9 cellular contexts compared by ENCODE assay signal in genomic region chr19:32691952-32692726, GRCh38. TPM values are rescaled to one million over a fixed set of nuclear protein-coding genes. Genes with fewer than 3 reads are reported as not detected.
DNase-seq lines count a peak whose midpoint lies in the region; ATAC-seq, FAIRE-seq and TF ChIP-seq lines count a peak whose summit lies in the region.
"Had no signal": no experiment of that assay in that cellular context is flagged by ENCODE, and none has a peak within 500 bp of the region (broad histone marks: within the 10 kb centered on the region; RNA-seq: fewer than 3 reads in every experiment).

No MANE protein-coding gene starts in this region.

- TF ChIP-seq CTCF in OCI-LY7 (conservative IDR thresholded peaks at IDR 0.05; ENCODE audit: low read length), result no peak
- TF ChIP-seq CTCF in neural crest cell (conservative IDR thresholded peaks at IDR 0.05), result no peak

- H3K4me3 Mint-ChIP-seq in activated naive CD4-positive, alpha-beta T cell treated with anti-CD3 and anti-CD28 coated beads, Interleukin-2, amount 10 ng/mL, durations not matched to agents 7 days and 5 days, result peak overlapping the region; percentile 94
- peak overlapping the region; percentile 88 for H3K4me3 Mint-ChIP-seq in neural crest cell

- H3K36me3 ChIP-seq in BLaER1 (peaks cover 39% of the 10 kb centered on the region), OCI-LY7 (ENCODE audit: insufficient read depth, low read length) (peaks cover 5% of the 10 kb centered on the region; the same call in 1 of the 2 replicates)

- H3K9me3 ChIP-seq in BLaER1 (peaks cover 42% of the 10 kb centered on the region), OCI-LY7 (ENCODE audit: low read length) (no peaks in the 10 kb centered on the region)

- peak overlapping the region; percentile 94 for H3K27ac ChIP-seq in BLaER1
- peak overlapping the region; percentile 32 for H3K27ac ChIP-seq in OCI-LY7 (ENCODE audit: low read depth, low read length, poor library complexity, severe bottlenecking)

- H3K4me1 ChIP-seq in BLaER1, result peaks cover 40% of the 10 kb centered on the region
- H3K4me1 ChIP-seq in OCI-LY7 (ENCODE audit: insufficient read depth, low read length, poor library complexity, severe bottlenecking), result peaks cover 23% of the 10 kb centered on the region

- FAIRE-seq in urothelium cell line (lab: Jason Lieb, UNC), result no peak

- intact Hi-C loops in OCI-LY7 (cut with micrococcal nuclease; ENCODE audit: unreplicated experiment), result no loop called here

- no peaks in the 10 kb centered on the region for H3K27me3 Mint-ChIP-seq in activated naive CD4-positive, alpha-beta T cell treated with anti-CD3 and anti-CD28 coated beads, Interleukin-2, amount 10 ng/mL, durations not matched to agents 7 days and 5 days
- H3K27me3 Mint-ChIP-seq in neural crest cell (ENCODE audit: low read depth), result no peaks in the 10 kb centered on the region

- peaks cover 13% of the 10 kb centered on the region; the same call in 1 of the 2 replicates for H3K79me2 ChIP-seq in OCI-LY7 (ENCODE audit: insufficient read depth, low read depth, low read length)

- H2AFZ ChIP-seq in OCI-LY7 (ENCODE audit: low read length), result peak overlapping the region; percentile 39; the same call in 1 of the 2 replicates

- peaks cover 5% of the 10 kb centered on the region; the same call in 1 of the 2 replicates for H3K27me3 ChIP-seq in BLaER1

- H3K36me3 Mint-ChIP-seq in activated naive CD4-positive, alpha-beta T cell treated with anti-CD3 and anti-CD28 coated beads, Interleukin-2, amount 10 ng/mL, durations not matched to agents 7 days and 5 days, result peaks cover 39% of the 10 kb centered on the region
- H3K36me3 Mint-ChIP-seq in neural crest cell (ENCODE audit: low read depth), result peaks cover 16% of the 10 kb centered on the region

- peaks cover 4% of the 10 kb centered on the region for H3K9me3 Mint-ChIP-seq in activated naive CD4-positive, alpha-beta T cell treated with anti-CD3 and anti-CD28 coated beads, Interleukin-2, amount 10 ng/mL, durations not matched to agents 7 days and 5 days
- no peaks in the 10 kb centered on the region for H3K9me3 Mint-ChIP-seq in neural crest cell

- H3K4me3 ChIP-seq in BLaER1, result peak overlapping the region; percentile 86
- peak overlapping the region; percentile 72 for H3K4me3 ChIP-seq in OCI-LY7 (ENCODE audit: low read depth, low read length, poor library complexity, severe bottlenecking)

- ATAC-seq in GM18909 (IDR thresholded peaks at IDR 0.05; ENCODE audit: poor library complexity, unreplicated experiment) (peak; percentile 54), HG03095 (IDR thresholded peaks at IDR 0.05; ENCODE audit: unreplicated experiment) (peak; percentile 63)

- DNase-seq in OCI-LY7 (ENCODE audit: low spot score) (peak; percentile 41), germinal center (ENCODE audit: low spot score) (peak; percentile 43), neural crest cell (ENCODE audit: low read depth, low spot score) (peak; percentile 42), urothelium cell line (ENCODE audit: low spot score) (peak; percentile 48)
- DNase-seq in activated naive CD4-positive, alpha-beta T cell treated with anti-CD3 and anti-CD28 coated beads, Interleukin-2, amount 10 ng/mL, durations not matched to agents 7 days and 5 days, result peak; percentile 70

- H3K9ac ChIP-seq in BLaER1, result peak overlapping the region; percentile 94

- H3K9me2 ChIP-seq in OCI-LY7 (ENCODE audit: insufficient read depth, low read length), result no peaks in the 10 kb centered on the region

- peak overlapping the region; percentile 93 for H3K27ac Mint-ChIP-seq in activated naive CD4-positive, alpha-beta T cell treated with anti-CD3 and anti-CD28 coated beads, Interleukin-2, amount 10 ng/mL, durations not matched to agents 7 days and 5 days
- H3K27ac Mint-ChIP-seq in neural crest cell (ENCODE audit: unreplicated experiment), result no peak overlapping the region

- H4K20me1 ChIP-seq in BLaER1 (peaks cover 37% of the 10 kb centered on the region), OCI-LY7 (ENCODE audit: insufficient read depth, low read length) (no peaks in the 10 kb centered on the region)

- CTCF ChIA-PET in OCI-LY7 (lab: Charles Lee; ENCODE audit: unreplicated experiment), result no interaction called here
- CTCF ChIA-PET in activated naive CD4-positive, alpha-beta T cell treated with anti-CD3 and anti-CD28 coated beads, Interleukin-2, amount 10 ng/mL, durations not matched to agents 7 days and 5 days (lab: Charles Lee), result interaction anchor here (1.2 to 1.9 kb wide), 2 partner anchors 16 to 433 kb away, joined by 3 to 7 read pairs; no protein-coding TSS in a partner anchor

- peaks cover 54% of the 10 kb centered on the region for H3K4me1 Mint-ChIP-seq in activated naive CD4-positive, alpha-beta T cell treated with anti-CD3 and anti-CD28 coated beads, Interleukin-2, amount 10 ng/mL, durations not matched to agents 7 days and 5 days
- H3K4me1 Mint-ChIP-seq in neural crest cell, result peaks cover 38% of the 10 kb centered on the region

- POLR2A ChIA-PET in OCI-LY7 (lab: Charles Lee), result interaction anchor here (1.0 kb wide), 1 partner anchor 20 kb away, joined by 4 read pairs; no protein-coding TSS in a partner anchor

- BruUV-seq in OCI-LY7 (replicated peaks; lab: Mats Ljungman, UMichigan), result no TSS peak

- H3K4me2 ChIP-seq in BLaER1 (peak overlapping the region; percentile 97), OCI-LY7 (ENCODE audit: low read length) (peak overlapping the region; percentile 82)

RNA-seq across cellular contexts. Expression of gene NUDT19, which starts 0.5 kb away (rescaled TPM):
- total RNA-seq in OCI-LY7 (2014; rRNA removed; shearing (Covaris generic)), result 3.4 and 3.9 TPM in 2 replicates
- total RNA-seq in OCI-LY7 (2022), result 5.4 and 6.8 TPM in 2 replicates
- total RNA-seq in neural crest cell, result 11.1 and 12.5 TPM in 2 replicates

RNA-seq across cellular contexts. Expression of gene RGS9BP, which starts 16.5 kb away (rescaled TPM):
- 0.54 TPM in 2 replicates for total RNA-seq in OCI-LY7 (2014; rRNA removed; shearing (Covaris generic))
- 0.65 and 0.72 TPM in 2 replicates for total RNA-seq in OCI-LY7 (2022)
- not detected in 2 replicates for total RNA-seq in neural crest cell

RNA-seq across cellular contexts. Expression of gene ANKRD27, which starts 17.2 kb away (rescaled TPM):
- 39.3 and 43.0 TPM in 2 replicates for total RNA-seq in OCI-LY7 (2014; rRNA removed; shearing (Covaris generic))
- total RNA-seq in OCI-LY7 (2022) (55.3 and 58.5 TPM in 2 replicates), neural crest cell (24.5 and 25.1 TPM in 2 replicates)

RNA-seq across cellular contexts. Expression of gene TDRD12, which starts 27.4 kb away (rescaled TPM):
- total RNA-seq in OCI-LY7 (2014; rRNA removed; shearing (Covaris generic)), result not detected in 2 replicates
- not detected in 2 replicates for total RNA-seq in OCI-LY7 (2022)
- total RNA-seq in neural crest cell, result 0.21 and 0.30 TPM in 2 replicates
- total RNA-seq: activated CD8-positive, alpha-beta memory T cell treated with anti-CD3 and anti-CD28 coated beads for 36 hours had no signal

Comparison
In these comparisons a context has a peak if more than half of its experiments do, and no peak if none do; other contexts are left out.
1. Peak in every context shown above with its lines: DNase-seq, ATAC-seq, H3K4me3 ChIP-seq and H3K27ac ChIP-seq.